ENCODE assay signal across 17 cellular contexts in genomic region chr3:121759541-121760202, GRCh38. TPM values are rescaled to one million over a fixed set of nuclear protein-coding genes. Genes with fewer than 3 reads are reported as not detected.
DNase-seq lines count a peak whose midpoint lies in the region; ATAC-seq and TF ChIP-seq lines count a peak whose summit lies in the region.
"Had no signal": no experiment of that assay in that cellular context is flagged by ENCODE, and none has a peak within 500 bp of the region (broad histone marks: within the 10 kb centered on the region; RNA-seq: fewer than 3 reads in every experiment).

No MANE protein-coding gene starts in this region.

- H4K20me1 ChIP-seq in BLaER1 = no peaks in the 10 kb centered on the region
- no peaks in the 10 kb centered on the region for H4K20me1 ChIP-seq in Karpas-422 (ENCODE audit: insufficient read depth, low read depth, low read length)

- H3K36me3 ChIP-seq in BLaER1 (no peaks in the 10 kb centered on the region), Karpas-422 (ENCODE audit: insufficient read depth, low read length) (no peaks in the 10 kb centered on the region)
- H3K36me3 ChIP-seq: SJSA1 had no signal

- no peaks in the 10 kb centered on the region for H3K79me2 ChIP-seq in Karpas-422 (ENCODE audit: low read length)

- ATAC-seq in HG02623 (IDR thresholded peaks at IDR 0.05; ENCODE audit: unreplicated experiment) = no peak
- ATAC-seq: CD8-positive, alpha-beta T cell; Panc1 had no signal

- no peak overlapping the region for H3K9ac ChIP-seq in BLaER1
- no peak overlapping the region for H3K9ac ChIP-seq in Karpas-422 (ENCODE audit: low read length)

- H3K4me3 ChIP-seq in BLaER1 = no peak overlapping the region
- H3K4me3 ChIP-seq in Karpas-422 (ENCODE audit: low read length) = no peak overlapping the region
- H3K4me3 ChIP-seq in fibroblast of the aortic adventitia (ENCODE audit: low read depth, low read length) = no peak overlapping the region
- H3K4me3 ChIP-seq: SJSA1 had no signal

- H3K27me3 ChIP-seq in BLaER1 (no peaks in the 10 kb centered on the region), Karpas-422 (ENCODE audit: low read length) (no peaks in the 10 kb centered on the region)
- H3K27me3 ChIP-seq: SJSA1 had no signal

- no peaks in the 10 kb centered on the region for H3K9me3 ChIP-seq in BLaER1
- no peaks in the 10 kb centered on the region for H3K9me3 ChIP-seq in Karpas-422 (ENCODE audit: low read length)
- H3K9me3 ChIP-seq: SJSA1 had no signal

- peaks cover 36% of the 10 kb centered on the region for H3K4me1 ChIP-seq in BLaER1
- H3K4me1 ChIP-seq in Karpas-422 (ENCODE audit: low read length) = peaks cover 20% of the 10 kb centered on the region
- H3K4me1 ChIP-seq: SJSA1 had no signal

- H3K4me2 ChIP-seq in BLaER1 (peak overlapping the region; percentile 71), Karpas-422 (ENCODE audit: low read depth, low read length, poor library complexity, severe bottlenecking) (no peak overlapping the region)

- no peak for TF ChIP-seq CTCF in fibroblast of the aortic adventitia (IDR thresholded peaks at IDR 0.05; ENCODE audit: insufficient read depth, low read length)

- H3K27ac ChIP-seq in BLaER1 (no peak overlapping the region; the same call in 1 of the 2 replicates), Karpas-422 (ENCODE audit: low read length) (no peak overlapping the region)
- H3K27ac ChIP-seq: SJSA1 had no signal

- DNase-seq in Karpas-422 = no peak
- DNase-seq in OCI-M1 (lab: John Stamatoyannopoulos, UW) = peak; percentile 11
- DNase-seq in fibroblast of the aortic adventitia (ENCODE audit: low read depth) = peak; percentile 51
- DNase-seq in hepatic stellate cell (ENCODE audit: low spot score) = no peak
- no peak for DNase-seq in activated CD4-positive, alpha-beta T cell treated with anti-CD3 and anti-CD28 coated beads for 4 hours
- no peak for DNase-seq in retina
- DNase-seq: CD8-positive, alpha-beta T cell; DMS79 treated with DMSO at 0.1 percent for 48 hours; NCI-H1105 treated with DMSO at 0.1 percent for 48 hours; NCI-H1694; NCI-H2081 treated with DMSO at 0.1 percent for 48 hours; NCI-H446 treated with DMSO at 0.1 percent for 48 hours; NCI-H774 had no signal

- 0 out of 2 replicates have a peak overlapping the region, but pooled peaks have one; percentile 8 for H2AFZ ChIP-seq in Karpas-422 (ENCODE audit: low read length)

- H3K9me2 ChIP-seq in Karpas-422 (replicated peaks; ENCODE audit: insufficient read depth, low read length) = no peaks in the 10 kb centered on the region; the same call in 1 of the 2 replicates

RNA-seq across cellular contexts. Expression of gene GOLGB1, which starts 10.1 kb away (rescaled TPM):
- 26.5 and 32.5 TPM in 2 replicates for total RNA-seq in Karpas-422 (2014; rRNA removed; shearing (Covaris generic); ENCODE audit: low replicate concordance)
- 63.2 and 153 TPM in 2 replicates for total RNA-seq in fibroblast of the aortic adventitia (ENCODE audit: low replicate concordance)

Comparison
In these comparisons a context has a peak if more than half of its experiments do, and no peak if none do; other contexts are left out.
1. DNase-seq: peak in OCI-M1 (single experiment) and fibroblast of the aortic adventitia (single experiment); none in Karpas-422 (single experiment), hepatic stellate cell (single experiment), activated CD4-positive, alpha-beta T cell treated with anti-CD3 and anti-CD28 coated beads for 4 hours (0 of 2) and retina (single experiment).